26 cellular contexts compared by ENCODE assay signal in genomic region chrX:109134777-109135176, GRCh38.
A peak's percentile ranks its signal among the peaks of the same experiment; 100 is the strongest.
DNase-seq lines count a peak whose midpoint lies in the region; ATAC-seq, FAIRE-seq and TF ChIP-seq lines count a peak whose summit lies in the region.
"Had no signal": no experiment of that assay in that cellular context is flagged by ENCODE, and none has a peak within 500 bp of the region (broad histone marks: within the 10 kb centered on the region; RNA-seq: fewer than 3 reads in every experiment).

No MANE protein-coding gene starts in this region.

- H3K9me3 Mint-ChIP-seq in WTC11 = peaks cover 49% of the 10 kb centered on the region

- no peak overlapping the region for H3K27ac ChIP-seq in HEK293 (ENCODE audit: extremely low read depth, low read depth, low read length)
- H3K27ac ChIP-seq: BLaER1 had no signal

- no peak for DNase-seq in WTC11 (ENCODE audit: low spot score)
- DNase-seq in epidermal melanocyte (ENCODE audit: insufficient read length, low spot score) = no peak
- DNase-seq in SW 1271 (lab: John Stamatoyannopoulos, UW) = no peak
- DNase-seq: 8988T; ACHN; BE2C; C1 segment of cervical spinal cord; CD4-positive, alpha-beta memory T cell; CD4-positive, CD25-positive, alpha-beta regulatory T cell; CD8-positive, alpha-beta memory T cell; COR-L47; DMS 273 treated with DMSO at 0.1 percent for 48 hours; DMS153; DMS79; DND-41; EL; GDM1 had no signal

- H3K4me3 Mint-ChIP-seq in WTC11 = no peak overlapping the region
- H3K4me3 Mint-ChIP-seq: CD14-positive monocyte; CD4-positive, alpha-beta memory T cell; CD4-positive, CD25-positive, alpha-beta regulatory T cell; CD8-positive, alpha-beta memory T cell had no signal

- FAIRE-seq in colon (lab: Jason Lieb, UNC) = peak; percentile 55
- FAIRE-seq: A204.1, GM12878, GM12892, GM18507 had no signal

- TF ChIP-seq CTCF in HEK293 (tag by site-specific recombination; IDR thresholded peaks at IDR 0.05) (no peak), WTC11 (IDR thresholded peaks at IDR 0.05) (no peak)

- H3K9me3 ChIP-seq in HEK293 (ENCODE audit: control insufficient read depth, insufficient read depth, low read depth, low read length) = no peaks in the 10 kb centered on the region
- H3K9me3 ChIP-seq: BE2C had no signal

- H3K36me3 ChIP-seq in HEK293 (ENCODE audit: control insufficient read depth in 2 of 2, insufficient read depth in 1 of 2, low read length in 2 of 2) = no peaks in the 10 kb centered on the region
- H3K36me3 ChIP-seq: BE2C, BLaER1 had no signal

- H3K36me3 Mint-ChIP-seq in WTC11 = peaks cover 41% of the 10 kb centered on the region
- H3K36me3 Mint-ChIP-seq: CD14-positive monocyte; CD4-positive, alpha-beta memory T cell; CD4-positive, CD25-positive, alpha-beta regulatory T cell; CD8-positive, alpha-beta memory T cell had no signal

- H3K27ac Mint-ChIP-seq in WTC11 = no peak overlapping the region
- H3K27ac Mint-ChIP-seq: CD14-positive monocyte; CD4-positive, alpha-beta memory T cell; CD4-positive, CD25-positive, alpha-beta regulatory T cell; CD8-positive, alpha-beta memory T cell had no signal

- ATAC-seq in WTC11 (no peak), HG02938 (IDR thresholded peaks at IDR 0.05; ENCODE audit: unreplicated experiment) (no peak)
- ATAC-seq: GM12878 had no signal

- no peaks in the 10 kb centered on the region for H3K4me1 Mint-ChIP-seq in WTC11
- H3K4me1 Mint-ChIP-seq: CD14-positive monocyte; CD4-positive, alpha-beta memory T cell; CD4-positive, CD25-positive, alpha-beta regulatory T cell; CD8-positive, alpha-beta memory T cell had no signal

- no peaks in the 10 kb centered on the region for H3K27me3 Mint-ChIP-seq in WTC11 (ENCODE audit: low read depth)
- H3K27me3 Mint-ChIP-seq: CD4-positive, alpha-beta memory T cell; CD4-positive, CD25-positive, alpha-beta regulatory T cell had no signal

- H3K4me3 ChIP-seq in HEK293 (ENCODE audit: low read depth, low read length) = no peak overlapping the region
- H3K4me3 ChIP-seq: BLaER1, GM12878 had no signal

- CTCF ChIA-PET in HEK293 (lab: Yijun Ruan, JAX) = interaction anchor here (0.7 kb wide), 1 partner anchor 338 kb away, joined by 3 read pairs; no protein-coding TSS in a partner anchor
- CTCF ChIA-PET in WTC11 (lab: Charles Lee) = no interaction called here

- no peaks in the 10 kb centered on the region for H3K4me1 ChIP-seq in HEK293 (ENCODE audit: control insufficient read depth, insufficient read depth, low read length)
- H3K4me1 ChIP-seq: BE2C, BLaER1 had no signal

- POLR2A ChIA-PET in HEK293 (lab: Yijun Ruan, JAX) = no interaction called here
- POLR2A ChIA-PET in WTC11 (lab: Charles Lee) = no interaction called here

TF ChIP-seq in HEK293, 187 proteins besides CTCF, POLR2A, EP300 and RAD21 (continues in another document):
- peak; percentile 38 for TF ChIP-seq SETDB1 (IDR thresholded peaks at IDR 0.05; ENCODE audit: insufficient read length, low read length)
- TF ChIP-seq ZNF473 (tag by site-specific recombination; IDR thresholded peaks at IDR 0.05) = no peak
- no peak for TF ChIP-seq ZNF121 (tag by site-specific recombination; IDR thresholded peaks at IDR 0.05)
- TF ChIP-seq KLF1 (tag by site-specific recombination; IDR thresholded peaks at IDR 0.05) = no peak
- no peak for TF ChIP-seq ZNF114 (tag by site-specific recombination; IDR thresholded peaks at IDR 0.05)
- TF ChIP-seq ZFP41 (tag by site-specific recombination; IDR thresholded peaks at IDR 0.05; ENCODE audit: borderline replicate concordance) = no peak
- no peak for TF ChIP-seq ZNF707 (tag by site-specific recombination; IDR thresholded peaks at IDR 0.05)
- no peak for TF ChIP-seq ZNF664 (tag by site-specific recombination; IDR thresholded peaks at IDR 0.05)
- TF ChIP-seq ZNF677 (tag by site-specific recombination; IDR thresholded peaks at IDR 0.05) = peak; percentile 76
- no peak for TF ChIP-seq ZNF211 (tag by site-specific recombination; IDR thresholded peaks at IDR 0.05; ENCODE audit: low read depth)
- TF ChIP-seq ZNF248 (tag by site-specific recombination; IDR thresholded peaks at IDR 0.05) = no peak
- TF ChIP-seq, protein P1, sequence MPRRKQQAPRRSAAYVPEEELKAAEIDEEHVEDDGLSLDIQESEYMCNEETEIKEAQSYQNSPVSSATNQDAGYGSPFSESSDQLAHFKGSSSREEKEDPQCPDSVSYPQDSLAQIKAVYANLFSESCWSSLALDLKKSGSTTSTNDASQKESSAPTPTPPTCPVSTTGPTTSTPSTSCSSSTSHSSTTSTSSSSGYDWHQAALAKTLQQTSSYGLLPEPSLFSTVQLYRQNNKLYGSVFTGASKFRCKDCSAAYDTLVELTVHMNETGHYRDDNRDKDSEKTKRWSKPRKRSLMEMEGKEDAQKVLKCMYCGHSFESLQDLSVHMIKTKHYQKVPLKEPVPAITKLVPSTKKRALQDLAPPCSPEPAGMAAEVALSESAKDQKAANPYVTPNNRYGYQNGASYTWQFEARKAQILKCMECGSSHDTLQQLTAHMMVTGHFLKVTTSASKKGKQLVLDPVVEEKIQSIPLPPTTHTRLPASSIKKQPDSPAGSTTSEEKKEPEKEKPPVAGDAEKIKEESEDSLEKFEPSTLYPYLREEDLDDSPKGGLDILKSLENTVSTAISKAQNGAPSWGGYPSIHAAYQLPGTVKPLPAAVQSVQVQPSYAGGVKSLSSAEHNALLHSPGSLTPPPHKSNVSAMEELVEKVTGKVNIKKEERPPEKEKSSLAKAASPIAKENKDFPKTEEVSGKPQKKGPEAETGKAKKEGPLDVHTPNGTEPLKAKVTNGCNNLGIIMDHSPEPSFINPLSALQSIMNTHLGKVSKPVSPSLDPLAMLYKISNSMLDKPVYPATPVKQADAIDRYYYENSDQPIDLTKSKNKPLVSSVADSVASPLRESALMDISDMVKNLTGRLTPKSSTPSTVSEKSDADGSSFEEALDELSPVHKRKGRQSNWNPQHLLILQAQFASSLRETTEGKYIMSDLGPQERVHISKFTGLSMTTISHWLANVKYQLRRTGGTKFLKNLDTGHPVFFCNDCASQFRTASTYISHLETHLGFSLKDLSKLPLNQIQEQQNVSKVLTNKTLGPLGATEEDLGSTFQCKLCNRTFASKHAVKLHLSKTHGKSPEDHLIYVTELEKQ (tag by site-specific recombination; IDR thresholded peaks at IDR 0.05; ENCODE audit: borderline replicate concordance) = no peak

TF ChIP-seq in WTC11, 78 proteins besides CTCF, POLR2A, EP300 and RAD21:
- no peak for TF ChIP-seq ZNF671 (CRISPR knock-in tag; IDR thresholded peaks at IDR 0.05)
- TF ChIP-seq ZNF317 (CRISPR knock-in tag; IDR thresholded peaks at IDR 0.05; ENCODE audit: borderline replicate concordance, low read depth) = peak; percentile 68; the same call in 1 of the 2 replicates
TF ChIP-seq in WTC11: peak in this region for 1.
